ENCODE assay signal across 32 cellular contexts in genomic region chr6:9388596-9388995, GRCh38.
"Had no signal": no experiment of that assay in that cellular context is flagged by ENCODE, and none has a peak within 500 bp of the region (broad histone marks: within the 10 kb centered on the region; RNA-seq: fewer than 3 reads in every experiment).

No MANE protein-coding gene starts in this region.

- DNase-seq: activated CD4-positive, alpha-beta T cell treated with anti-CD3 and anti-CD28 coated beads for 36 hours; activated CD4-positive, alpha-beta T cell treated with anti-CD3 and anti-CD28 coated beads, Interleukin-2, amount 50 U/mL, for 4 hours; activated CD4-positive, CD25-positive, alpha-beta regulatory T cell; activated CD8-positive, alpha-beta memory T cell treated with anti-CD3 and anti-CD28 coated beads for 24 hours; activated effector memory CD4-positive, alpha-beta T cell treated with anti-CD3 and anti-CD28 coated beads, Interleukin-2, amount 50 U/mL, for 16 hours; activated naive CD4-positive, alpha-beta T cell treated with anti-CD3 and anti-CD28 coated beads for 36 hours; activated naive CD8-positive, alpha-beta T cell treated with anti-CD3 and anti-CD28 coated beads for 36 hours; activated T-cell treated with anti-CD3 and anti-CD28 coated beads, Interleukin-2, amount 50 U/mL, for 1 hour; adrenal gland; aorta; body of pancreas; cerebellar nuclear complex; colonic mucosa; effector CD8-positive, alpha-beta T cell; esophagus squamous epithelium; heart right ventricle; midbrain; naive thymus-derived CD4-positive, alpha-beta T cell; nucleus accumbens; pancreas; retina; sigmoid colon; small intestine; stimulated activated CD4-positive, alpha-beta T cell treated with anti-CD3 and anti-CD28 coated beads, Interleukin-4, amount 100 ng/mL, for 24 hours; trophoblast cell had no signal

- ATAC-seq: activated CD4-positive, alpha-beta T cell treated with anti-CD3 and anti-CD28 coated beads for 36 hours; body of pancreas; heart right ventricle; naive thymus-derived CD4-positive, alpha-beta T cell; pancreas; stimulated activated effector memory CD8-positive, alpha-beta T cell treated with anti-CD3 and anti-CD28 coated beads, Interleukin-12 subunit alpha, Interleukin-12 subunit beta, amount 100 ng/mL, for 72 hours had no signal

- H3K27me3 ChIP-seq: adrenal gland, body of pancreas, cardiac muscle cell, colonic mucosa, esophagus squamous epithelium, heart right ventricle, pancreas, sigmoid colon had no signal

- H3K4me1 ChIP-seq: adrenal gland, body of pancreas, colonic mucosa, esophagus squamous epithelium, heart right ventricle, pancreas, prostate gland, sigmoid colon had no signal

- H3K36me3 ChIP-seq: adrenal gland, cardiac muscle cell, colonic mucosa, esophagus squamous epithelium, heart right ventricle, pancreas, prostate gland, sigmoid colon, thoracic aorta had no signal

- FAIRE-seq: endometrium, pancreas, small intestine, urothelium cell line had no signal

- H3K4me3 ChIP-seq: adrenal gland, body of pancreas, cardiac muscle cell, colonic mucosa, esophagus squamous epithelium, heart right ventricle, pancreas, prostate gland, sigmoid colon, thoracic aorta had no signal

- H3K9me3 ChIP-seq: adrenal gland, body of pancreas, colonic mucosa, esophagus squamous epithelium, heart right ventricle, pancreas, prostate gland, sigmoid colon, thoracic aorta had no signal

- H3K27ac ChIP-seq: adrenal gland, body of pancreas, cardiac muscle cell, colonic mucosa, epithelial cell of prostate, esophagus squamous epithelium, heart right ventricle, pancreas, prostate gland, sigmoid colon, thoracic aorta had no signal
